In the genomic region with DNA sequence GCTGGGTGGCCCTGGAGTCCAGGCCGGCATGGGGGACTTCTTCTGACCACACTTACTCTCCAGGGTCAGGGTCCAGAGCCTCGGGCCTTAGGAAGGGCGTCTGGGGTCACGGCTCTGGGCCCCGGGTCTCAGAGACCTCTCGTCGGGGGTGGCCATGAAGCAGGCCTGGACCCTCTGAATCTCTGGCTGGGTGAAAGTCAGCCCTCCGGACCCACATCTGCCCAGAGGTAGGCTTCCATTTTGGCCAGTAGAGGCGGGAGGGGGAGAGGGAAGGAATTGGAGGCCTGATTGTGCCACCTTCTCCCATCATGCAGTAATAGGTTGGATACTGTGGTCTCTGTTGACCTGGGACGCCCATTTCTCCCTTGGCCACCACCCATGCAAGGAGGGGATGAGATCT, we compare ENCODE assay signal across 14 cellular contexts.
DNase-seq lines count a peak whose midpoint lies in the region; ATAC-seq, FAIRE-seq and TF ChIP-seq lines count a peak whose summit lies in the region.
"Had no signal": no experiment of that assay in that cellular context is flagged by ENCODE, and none has a peak within 500 bp of the region (broad histone marks: within the 10 kb centered on the region; RNA-seq: fewer than 3 reads in every experiment).

No MANE protein-coding gene starts in this region.

- H3K4me3 ChIP-seq in HepG2 (replicated peaks in 1 of 3; ENCODE audit: insufficient read depth in 1 of 3, low read depth in 2 of 3, low read length in 3 of 3) (no peak overlapping the region), tibial artery (no peak overlapping the region), colonic mucosa (no peak overlapping the region)
- H3K4me3 ChIP-seq: BLaER1 treated with 17β-estradiol and CSF1 and Interleukin-3, amounts not matched to agents 10 nM and 100 nM; HAP-1 had no signal

- H3K79me2 ChIP-seq in HepG2 (ENCODE audit: insufficient read depth, low read length) = no peaks in the 10 kb centered on the region

- WGBS in HepG2 (ENCODE audit: low lambda C conversion rate) = 6% methylated on average over 9 of the region's 10 CpGs

- H3K27ac ChIP-seq in HepG2 (ENCODE audit: extremely low read length, insufficient read depth, low read length) (no peak overlapping the region), tibial artery (no peak overlapping the region), colonic mucosa (no peak overlapping the region)
- H3K27ac ChIP-seq: BLaER1 treated with 17β-estradiol and CSF1 and Interleukin-3, amounts not matched to agents 10 nM and 100 nM had no signal

- DNase-seq in natural killer cell (peak; percentile 8), HepG2 (ENCODE audit: low spot score) (no peak), tibial artery (peak; percentile 1 to 34), amygdala (lab: John Stamatoyannopoulos, UW) (no peak), T-helper 9 cell (no peak), colonic mucosa (no peak)
- DNase-seq in natural killer cell treated with Interleukin-12 subunit alpha and Interleukin-12 subunit beta and Interleukin-15 and Interleukin-18, amount 100 ng/mL, for 72 hours (ENCODE audit: low spot score) = no peak
- DNase-seq: Calu3; CD8-positive, alpha-beta T cell; DMS79 treated with DMSO at 0.1 percent for 48 hours had no signal

- no peak for TF ChIP-seq RAD21 in HepG2 (CRISPR knock-in tag; IDR thresholded peaks at IDR 0.05)

- no peaks in the 10 kb centered on the region for H3K4me1 ChIP-seq in HepG2 (ENCODE audit: insufficient read depth, low read length)
- H3K4me1 ChIP-seq in tibial artery = no peaks in the 10 kb centered on the region
- H3K4me1 ChIP-seq in colonic mucosa = no peaks in the 10 kb centered on the region
- H3K4me1 ChIP-seq: BLaER1 treated with 17β-estradiol and CSF1 and Interleukin-3, amounts not matched to agents 10 nM and 100 nM; HAP-1 had no signal

- H3K27me3 ChIP-seq in HepG2 (ENCODE audit: control insufficient read depth in 1 of 2, insufficient read depth in 2 of 2, low read length in 2 of 2) = peaks cover 4 to 35% of the 10 kb centered on the region in 2 experiments; a peak in 3 of 5 replicates
- no peaks in the 10 kb centered on the region for H3K27me3 ChIP-seq in tibial artery
- H3K27me3 ChIP-seq in colonic mucosa = no peaks in the 10 kb centered on the region
- H3K27me3 ChIP-seq: BLaER1 treated with 17β-estradiol and CSF1 and Interleukin-3, amounts not matched to agents 10 nM and 100 nM had no signal

- in situ Hi-C loops in HepG2 (cut with HindIII; ENCODE audit: extremely low pct_ligation_motif_present, low pct_unique_long_range_greater_than_20kb) = no loop called here

- H3K9me3 ChIP-seq in HepG2 (ENCODE audit: low read length) = no peaks in the 10 kb centered on the region
- H3K9me3 ChIP-seq in tibial artery = no peaks in the 10 kb centered on the region
- no peaks in the 10 kb centered on the region for H3K9me3 ChIP-seq in colonic mucosa
- H3K9me3 ChIP-seq: BLaER1 treated with 17β-estradiol and CSF1 and Interleukin-3, amounts not matched to agents 10 nM and 100 nM; HAP-1 had no signal

- ATAC-seq in natural killer cell = no peak
- no peak for ATAC-seq in natural killer cell treated with Interleukin-12 subunit alpha and Interleukin-12 subunit beta and Interleukin-15 and Interleukin-18, amount 100 ng/mL, for 72 hours
- peak; percentile 29; the same call in 2 of the 3 replicates for ATAC-seq in HepG2
- ATAC-seq: CD8-positive, alpha-beta T cell had no signal

- H2AFZ ChIP-seq in HepG2 (ENCODE audit: low read length) = no peak overlapping the region

- no peaks in the 10 kb centered on the region for H3K9me3 Mint-ChIP-seq in natural killer cell
- no peaks in the 10 kb centered on the region for H3K9me3 Mint-ChIP-seq in natural killer cell treated with Interleukin-12 subunit alpha and Interleukin-12 subunit beta and Interleukin-15 and Interleukin-18, amount 100 ng/mL, for 72 hours
- H3K9me3 Mint-ChIP-seq: CD8-positive, alpha-beta T cell had no signal

- peaks cover 0 to 11% of the 10 kb centered on the region in 2 donors for H3K27me3 Mint-ChIP-seq in natural killer cell (ENCODE audit: low read depth in 2 of 2)
- H3K27me3 Mint-ChIP-seq in natural killer cell treated with Interleukin-12 subunit alpha and Interleukin-12 subunit beta and Interleukin-15 and Interleukin-18, amount 100 ng/mL, for 72 hours = peaks cover 2 to 9% of the 10 kb centered on the region in 2 donors

- H3K4me1 Mint-ChIP-seq in natural killer cell = no peaks in the 10 kb centered on the region
- H3K4me1 Mint-ChIP-seq in natural killer cell treated with Interleukin-12 subunit alpha and Interleukin-12 subunit beta and Interleukin-15 and Interleukin-18, amount 100 ng/mL, for 72 hours (ENCODE audit: low read depth in 2 of 2) = no peaks in the 10 kb centered on the region
- H3K4me1 Mint-ChIP-seq: B cell had no signal

- POLR2A ChIA-PET in HepG2 (lab: Yijun Ruan, JAX) = no interaction called here

- H3K9ac ChIP-seq in HepG2 (ENCODE audit: insufficient read depth, low read depth, low read length) (no peak overlapping the region), colonic mucosa (ENCODE audit: low read depth in 2 of 2, low read length in 2 of 2) (no peak overlapping the region)
- H3K9ac ChIP-seq: BLaER1 treated with 17β-estradiol and CSF1 and Interleukin-3, amounts not matched to agents 10 nM and 100 nM had no signal

- H3K4me3 Mint-ChIP-seq in natural killer cell = no peak overlapping the region
- no peak overlapping the region for H3K4me3 Mint-ChIP-seq in natural killer cell treated with Interleukin-12 subunit alpha and Interleukin-12 subunit beta and Interleukin-15 and Interleukin-18, amount 100 ng/mL, for 72 hours
- H3K4me3 Mint-ChIP-seq: B cell; CD8-positive, alpha-beta T cell had no signal

- no peak for FAIRE-seq in HepG2 (lab: Jason Lieb, UNC)
- FAIRE-seq: GM19239 had no signal

- no peaks in the 10 kb centered on the region for H4K20me1 ChIP-seq in HepG2 (ENCODE audit: insufficient read depth, low read length)
- H4K20me1 ChIP-seq: BLaER1 treated with 17β-estradiol and CSF1 and Interleukin-3, amounts not matched to agents 10 nM and 100 nM had no signal

- intact Hi-C loops in natural killer cell (cut with micrococcal nuclease) (no loop called here), HepG2 (cut with micrococcal nuclease; ENCODE audit: unreplicated experiment) (loop anchor here (5.0 kb wide), 1 partner anchor 107 kb away; no protein-coding TSS in a partner anchor), tibial artery (cut with DNase I; ENCODE audit: low total_unique reads) (no loop called here), colonic mucosa (cut with DNase I) (no loop called here)

- H3K4me2 ChIP-seq in HepG2 (ENCODE audit: low read depth, low read length) = no peak overlapping the region
- H3K4me2 ChIP-seq: BLaER1 treated with 17β-estradiol and CSF1 and Interleukin-3, amounts not matched to agents 10 nM and 100 nM had no signal

- TF ChIP-seq CTCF in natural killer cell (IDR thresholded peaks at IDR 0.05) (no peak), HepG2 (CRISPR knock-in tag; IDR thresholded peaks at IDR 0.05) (no peak), tibial artery (IDR thresholded peaks at IDR 0.05) (no peak), colonic mucosa (IDR thresholded peaks at IDR 0.05) (no peak)

- BruUV-seq in HepG2 (replicated peaks; lab: Mats Ljungman, UMichigan) = no TSS peak

- H3K36me3 ChIP-seq in HepG2 (replicated peaks in 1 of 2; ENCODE audit: control insufficient read depth in 1 of 2, insufficient read depth in 2 of 2, low read length in 2 of 2) (no peaks in the 10 kb centered on the region), tibial artery (no peaks in the 10 kb centered on the region), colonic mucosa (no peaks in the 10 kb centered on the region)
- H3K36me3 ChIP-seq: BLaER1 treated with 17β-estradiol and CSF1 and Interleukin-3, amounts not matched to agents 10 nM and 100 nM; HAP-1 had no signal

- H3K27ac Mint-ChIP-seq in natural killer cell = no peak overlapping the region
- H3K27ac Mint-ChIP-seq in natural killer cell treated with Interleukin-12 subunit alpha and Interleukin-12 subunit beta and Interleukin-15 and Interleukin-18, amount 100 ng/mL, for 72 hours = no peak overlapping the region
- H3K27ac Mint-ChIP-seq: B cell; CD8-positive, alpha-beta T cell had no signal

- no peaks in the 10 kb centered on the region for H3K36me3 Mint-ChIP-seq in natural killer cell
- H3K36me3 Mint-ChIP-seq in natural killer cell treated with Interleukin-12 subunit alpha and Interleukin-12 subunit beta and Interleukin-15 and Interleukin-18, amount 100 ng/mL, for 72 hours = no peaks in the 10 kb centered on the region
- H3K36me3 Mint-ChIP-seq: CD8-positive, alpha-beta T cell had no signal

- TF ChIP-seq EP300 in HepG2 (IDR thresholded peaks at IDR 0.05; ENCODE audit: low read depth in 2 of 2, low read length in 2 of 2) (no peak), HepG2 (CRISPR knock-in tag; IDR thresholded peaks at IDR 0.05; ENCODE audit: borderline replicate concordance) (no peak)

- TF ChIP-seq POLR2A in HepG2 (IDR thresholded peaks at IDR 0.05; ENCODE audit: insufficient read depth in 1 of 2, low read depth in 2 of 2, low read length in 2 of 2) = no peak

- CTCF ChIA-PET in HepG2 (lab: Yijun Ruan, JAX; ENCODE audit: low intra/inter-chr PET ratio, low total read pairs) = no interaction called here

TF ChIP-seq in HepG2, 621 proteins besides CTCF, POLR2A, EP300 and RAD21:
- TF ChIP-seq, protein P1, sequence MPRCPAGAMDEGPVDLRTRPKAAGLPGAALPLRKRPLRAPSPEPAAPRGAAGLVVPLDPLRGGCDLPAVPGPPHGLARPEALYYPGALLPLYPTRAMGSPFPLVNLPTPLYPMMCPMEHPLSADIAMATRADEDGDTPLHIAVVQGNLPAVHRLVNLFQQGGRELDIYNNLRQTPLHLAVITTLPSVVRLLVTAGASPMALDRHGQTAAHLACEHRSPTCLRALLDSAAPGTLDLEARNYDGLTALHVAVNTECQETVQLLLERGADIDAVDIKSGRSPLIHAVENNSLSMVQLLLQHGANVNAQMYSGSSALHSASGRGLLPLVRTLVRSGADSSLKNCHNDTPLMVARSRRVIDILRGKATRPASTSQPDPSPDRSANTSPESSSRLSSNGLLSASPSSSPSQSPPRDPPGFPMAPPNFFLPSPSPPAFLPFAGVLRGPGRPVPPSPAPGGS (CRISPR knock-in tag; IDR thresholded peaks at IDR 0.05) = no peak
- TF ChIP-seq ZNF136 (CRISPR knock-in tag; IDR thresholded peaks at IDR 0.05; ENCODE audit: low read depth) (no peak), ZEB1 (IDR thresholded peaks at IDR 0.05; ENCODE audit: insufficient replicate concordance, low read depth) (no peak), ZNF614 (CRISPR knock-in tag; IDR thresholded peaks at IDR 0.05; ENCODE audit: borderline replicate concordance) (no peak), ZNF326 (CRISPR knock-in tag; IDR thresholded peaks at IDR 0.05; ENCODE audit: borderline replicate concordance) (no peak)

Comparison
In these comparisons a context has a peak if more than half of its experiments do, and no peak if none do; other contexts are left out.
1. DNase-seq: peak in natural killer cell (single experiment) and tibial artery (2 of 2); none in natural killer cell treated with Interleukin-12 subunit alpha and Interleukin-12 subunit beta and Interleukin-15 and Interleukin-18, amount 100 ng/mL, for 72 hours (single experiment), HepG2 (single experiment), amygdala (0 of 56), T-helper 9 cell (single experiment) and colonic mucosa (single experiment).